1 cellular context compared by ENCODE assay signal in genomic region chr11:68038718-68039525, GRCh38.
TF ChIP-seq lines count a peak whose summit lies in the region.

Gene TCIRG1 (plus strand): TSS chr11:68039025. CDS start chr11:68041272, 2,247 bp downstream.

TF ChIP-seq in WTC11, 78 proteins besides CTCF, POLR2A, EP300 and RAD21 (continued from another document):
- TF ChIP-seq AFF4 (CRISPR knock-in tag; IDR thresholded peaks at IDR 0.05; ENCODE audit: borderline replicate concordance) (no peak), ZNF423 (CRISPR knock-in tag; IDR thresholded peaks at IDR 0.05) (peak; percentile 16; the same call in 1 of the 2 replicates), ZBTB21 (CRISPR knock-in tag; IDR thresholded peaks at IDR 0.05; ENCODE audit: borderline replicate concordance) (no peak), PRRX2 (CRISPR knock-in tag; IDR thresholded peaks at IDR 0.05) (no peak), SOX15 (CRISPR knock-in tag; IDR thresholded peaks at IDR 0.05) (no peak), CREM (CRISPR knock-in tag; IDR thresholded peaks at IDR 0.05) (no peak)
